26 cellular contexts compared by ENCODE assay signal in the genomic region with DNA sequence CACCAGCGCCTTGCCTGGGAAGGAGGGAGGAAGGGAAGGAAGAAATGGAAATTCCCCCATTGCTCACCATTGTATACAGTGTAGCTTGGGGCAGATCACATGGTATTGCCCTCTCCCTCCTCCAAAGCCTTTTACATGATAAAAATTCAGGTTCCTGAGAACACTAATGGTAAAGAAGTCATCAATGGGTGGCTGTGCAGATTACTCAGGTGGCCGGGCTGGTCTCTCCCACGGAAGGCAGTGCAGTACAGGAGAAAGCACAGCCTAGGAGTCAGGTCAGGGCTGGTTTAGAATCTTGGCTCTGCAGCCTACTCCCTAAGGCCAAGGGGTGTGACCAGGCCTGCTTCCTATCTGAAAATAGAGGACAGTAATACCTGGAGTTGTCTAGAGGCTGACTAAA.
"Had no signal": no experiment of that assay in that cellular context is flagged by ENCODE, and none has a peak within 500 bp of the region (broad histone marks: within the 10 kb centered on the region; RNA-seq: fewer than 3 reads in every experiment).

No MANE protein-coding gene starts in this region.

- H3K9me3 Mint-ChIP-seq: activated CD4-positive, alpha-beta T cell treated with anti-CD3 and anti-CD28 coated beads, Interleukin-2, amount 10 ng/mL, durations not matched to agents 24 days and 14 days; activated naive CD8-positive, alpha-beta T cell treated with anti-CD3 and anti-CD28 coated beads, Interleukin-2, amount 50 U/mL, for 24 hours; natural killer cell treated with Interleukin-12 subunit alpha and Interleukin-12 subunit beta and Interleukin-15 and Interleukin-18, amount 100 ng/mL, for 72 hours had no signal

- H3K27me3 ChIP-seq: brain microvascular endothelial cell, right atrium auricular region, testis, upper lobe of left lung had no signal

- H3K27me3 Mint-ChIP-seq: activated naive CD8-positive, alpha-beta T cell treated with anti-CD3 and anti-CD28 coated beads, Interleukin-2, amount 50 U/mL, for 24 hours had no signal

- H3K4me1 Mint-ChIP-seq: activated CD4-positive, alpha-beta T cell treated with anti-CD3 and anti-CD28 coated beads, Interleukin-2, amount 10 ng/mL, durations not matched to agents 24 days and 14 days; activated naive CD4-positive, alpha-beta T cell treated with anti-CD3 and anti-CD28 coated beads, Interleukin-2, amount 10 ng/mL, durations not matched to agents 7 days and 5 days; activated naive CD8-positive, alpha-beta T cell treated with anti-CD3 and anti-CD28 coated beads, Interleukin-2, amount 50 U/mL, for 24 hours; mesothelial cell of epicardium had no signal

- H3K36me3 Mint-ChIP-seq: activated naive CD4-positive, alpha-beta T cell treated with anti-CD3 and anti-CD28 coated beads, Interleukin-2, amount 10 ng/mL, durations not matched to agents 7 days and 5 days; mesothelial cell of epicardium; natural killer cell treated with Interleukin-12 subunit alpha and Interleukin-12 subunit beta and Interleukin-15 and Interleukin-18, amount 100 ng/mL, for 72 hours had no signal

- H3K4me3 Mint-ChIP-seq: activated CD4-positive, alpha-beta T cell treated with anti-CD3 and anti-CD28 coated beads, Interleukin-2, amount 10 ng/mL, durations not matched to agents 24 days and 14 days; activated CD8-positive, alpha-beta T cell treated with anti-CD3 and anti-CD28 coated beads, Interleukin-2, amount 10 ng/mL, durations not matched to agents 7 days and 5 days; activated naive CD4-positive, alpha-beta T cell treated with anti-CD3 and anti-CD28 coated beads, Interleukin-2, amount 10 ng/mL, durations not matched to agents 7 days and 5 days; activated naive CD8-positive, alpha-beta T cell treated with anti-CD3 and anti-CD28 coated beads, Interleukin-2, amount 50 U/mL, for 24 hours; mesothelial cell of epicardium; natural killer cell treated with Interleukin-12 subunit alpha and Interleukin-12 subunit beta and Interleukin-15 and Interleukin-18, amount 100 ng/mL, for 72 hours had no signal

- DNase-seq: activated CD4-positive, alpha-beta T cell treated with anti-CD3 and anti-CD28 coated beads, Interleukin-2, amount 10 ng/mL, durations not matched to agents 24 days and 14 days; activated CD8-positive, alpha-beta memory T cell treated with anti-CD3 and anti-CD28 coated beads, Interleukin-2, amount 50 U/mL, for 48 hours; activated CD8-positive, alpha-beta T cell treated with anti-CD3 and anti-CD28 coated beads, Interleukin-2, amount 10 ng/mL, durations not matched to agents 7 days and 5 days; activated effector memory CD4-positive, alpha-beta T cell treated with Interleukin-2 at 50 U/mL for 16 hours; activated naive CD4-positive, alpha-beta T cell treated with anti-CD3 and anti-CD28 coated beads, Interleukin-2, amount 10 ng/mL, durations not matched to agents 7 days and 5 days; activated naive CD8-positive, alpha-beta T cell treated with anti-CD3 and anti-CD28 coated beads, Interleukin-2, amount 50 U/mL, for 24 hours; activated T-cell treated with anti-CD3 and anti-CD28 coated beads, Interleukin-2, amount 50 U/mL, for 48 hours; anterior cingulate cortex; brain microvascular endothelial cell; cerebellar nuclear complex; cortex of kidney; foreskin fibroblast; glutamatergic neuron; hippocampal formation; islet precursor cell; stimulated activated CD4-positive, alpha-beta T cell treated with anti-CD3 and anti-CD28 coated beads, Interleukin-15, amount 100 ng/mL, for 24 hours; stimulated activated CD4-positive, alpha-beta T cell treated with anti-CD3 and anti-CD28 coated beads, Interleukin-2, amount 100 ng/mL, for 48 hours; T-helper 1 cell; T1000; testis; upper lobe of left lung had no signal

- H3K4me1 ChIP-seq: right atrium auricular region, testis, upper lobe of left lung had no signal

- H3K27ac Mint-ChIP-seq: activated CD4-positive, alpha-beta T cell treated with anti-CD3 and anti-CD28 coated beads, Interleukin-2, amount 10 ng/mL, durations not matched to agents 24 days and 14 days; activated CD8-positive, alpha-beta T cell treated with anti-CD3 and anti-CD28 coated beads, Interleukin-2, amount 10 ng/mL, durations not matched to agents 7 days and 5 days; activated naive CD4-positive, alpha-beta T cell treated with anti-CD3 and anti-CD28 coated beads, Interleukin-2, amount 10 ng/mL, durations not matched to agents 7 days and 5 days; activated naive CD8-positive, alpha-beta T cell treated with anti-CD3 and anti-CD28 coated beads, Interleukin-2, amount 50 U/mL, for 24 hours; mesothelial cell of epicardium; natural killer cell treated with Interleukin-12 subunit alpha and Interleukin-12 subunit beta and Interleukin-15 and Interleukin-18, amount 100 ng/mL, for 72 hours had no signal

- H3K4me3 ChIP-seq: lung, right atrium auricular region, testis, upper lobe of left lung had no signal

- H3K27ac ChIP-seq: brain microvascular endothelial cell, right atrium auricular region, testis, upper lobe of left lung had no signal

- H3K36me3 ChIP-seq: brain microvascular endothelial cell, right atrium auricular region, upper lobe of left lung had no signal

- ATAC-seq: activated CD8-positive, alpha-beta T cell treated with anti-CD3 and anti-CD28 coated beads, Interleukin-2, amount 10 ng/mL, durations not matched to agents 7 days and 5 days; activated naive CD8-positive, alpha-beta T cell treated with anti-CD3 and anti-CD28 coated beads, Interleukin-2, amount 50 U/mL, for 24 hours; left lobe of liver; natural killer cell treated with Interleukin-12 subunit alpha and Interleukin-12 subunit beta and Interleukin-15 and Interleukin-18, amount 100 ng/mL, for 72 hours had no signal

- H3K9me3 ChIP-seq: right atrium auricular region, testis, upper lobe of left lung had no signal
